ENCODE assay signal across 18 cellular contexts in genomic region chr6:52115891-52116604, GRCh38. TPM values are rescaled to one million over a fixed set of nuclear protein-coding genes. Genes with fewer than 3 reads are reported as not detected.
"Had no signal": no experiment of that assay in that cellular context is flagged by ENCODE, and none has a peak within 500 bp of the region (broad histone marks: within the 10 kb centered on the region; RNA-seq: fewer than 3 reads in every experiment).

No MANE protein-coding gene starts in this region.

- H3K36me3 ChIP-seq: suprapubic skin had no signal

- ATAC-seq: activated CD4-positive, alpha-beta T cell treated with anti-CD3 and anti-CD28 coated beads for 36 hours; activated T-helper 17 cell treated with anti-CD3 and anti-CD28 coated beads, Interleukin-2, amount 50 U/mL, for 72 hours; left lobe of liver had no signal

- DNase-seq: activated CD4-positive, alpha-beta T cell treated with anti-CD3 and anti-CD28 coated beads for 36 hours; activated CD4-positive, alpha-beta T cell treated with anti-CD3 and anti-CD28 coated beads, Interleukin-2, amount 50 U/mL, for 48 hours; activated naive CD4-positive, alpha-beta T cell; activated naive CD8-positive, alpha-beta T cell treated with anti-CD3 and anti-CD28 coated beads for 36 hours; activated T-cell treated with anti-CD3 and anti-CD28 coated beads for 4 hours; amniotic stem cell; dorsolateral prefrontal cortex; foreskin fibroblast; hypothalamus; nephron progenitor cell; occipital lobe; posterior cingulate gyrus; T-helper 2 cell had no signal

- FAIRE-seq: keratinocyte had no signal

- H3K27ac ChIP-seq: dorsolateral prefrontal cortex, suprapubic skin had no signal

- H3K4me1 ChIP-seq: suprapubic skin had no signal

- H3K9me3 ChIP-seq: suprapubic skin had no signal

- H3K27me3 ChIP-seq: suprapubic skin had no signal

- H3K4me3 ChIP-seq: dorsolateral prefrontal cortex, lung, suprapubic skin had no signal

RNA-seq across cellular contexts. Expression of gene PKHD1, which starts 28.6 kb away (rescaled TPM):
- total RNA-seq: activated naive CD8-positive, alpha-beta T cell treated with anti-CD3 and anti-CD28 coated beads for 36 hours had no signal
